Comparison of ENCODE assay signal across 12 cellular contexts in the genomic region with DNA sequence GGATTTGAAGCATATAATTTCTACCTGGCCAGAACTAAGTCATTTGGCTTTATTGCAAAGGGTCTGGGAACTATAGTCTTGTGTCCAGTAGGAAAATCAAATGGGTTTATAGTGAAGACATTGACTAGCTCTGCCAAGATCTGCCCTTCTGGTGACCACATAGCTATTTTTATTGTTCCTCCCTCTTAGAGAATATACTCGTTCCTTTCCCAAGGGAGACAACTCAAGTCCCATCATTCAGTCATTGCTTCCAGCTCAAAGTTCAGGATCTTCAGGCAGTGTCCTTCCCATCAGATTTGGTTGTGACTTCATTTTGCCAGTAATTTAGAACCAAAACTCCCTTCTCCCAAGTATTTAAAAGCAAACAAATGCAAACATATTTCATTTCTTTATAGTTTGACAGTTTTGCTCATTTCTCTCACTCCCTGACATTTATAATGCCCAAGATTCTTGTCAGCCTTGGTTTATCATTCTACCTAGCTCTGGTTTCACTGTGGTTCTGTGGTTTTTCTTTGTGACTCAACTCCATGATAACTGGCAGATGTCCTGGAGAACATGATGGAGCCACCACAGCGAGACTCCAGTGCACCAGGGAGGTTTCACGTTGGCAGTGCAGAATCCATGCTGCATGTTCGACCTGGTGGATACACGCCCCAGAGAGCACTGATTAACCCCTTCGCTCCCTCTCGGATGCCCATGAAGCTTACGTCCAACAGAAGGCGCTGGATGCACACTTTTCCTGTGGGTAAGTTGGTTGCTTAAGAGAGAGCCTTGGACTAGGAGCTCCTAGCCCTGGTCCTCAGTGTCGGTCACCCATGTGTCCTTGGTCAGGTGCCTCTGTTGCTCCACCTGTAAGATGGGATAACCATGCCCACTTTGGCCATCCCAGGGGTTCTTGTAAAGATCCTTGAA.
DNase-seq lines count a peak whose midpoint lies in the region; ATAC-seq and TF ChIP-seq lines count a peak whose summit lies in the region.
"Had no signal": no experiment of that assay in that cellular context is flagged by ENCODE, and none has a peak within 500 bp of the region (broad histone marks: within the 10 kb centered on the region; RNA-seq: fewer than 3 reads in every experiment).

No MANE protein-coding gene starts in this region.

- H3K23ac ChIP-seq in mesendoderm (ENCODE audit: low read length): no peak overlapping the region

- H2BK15ac ChIP-seq in mesendoderm (replicated peaks; ENCODE audit: low read depth): no peak overlapping the region

- H4K5ac ChIP-seq in mesendoderm (ENCODE audit: low read length): no peak overlapping the region

- H3K4me2 ChIP-seq in mesendoderm (ENCODE audit: low read length): no peak overlapping the region

- no peak overlapping the region for H3K9ac ChIP-seq in mesendoderm (ENCODE audit: low read length)

- H3K4me3 Mint-ChIP-seq in HFFc6: no peak overlapping the region
- H3K4me3 Mint-ChIP-seq in activated naive CD8-positive, alpha-beta T cell treated with anti-CD3 and anti-CD28 coated beads, Interleukin-2, amount 50 U/mL, for 24 hours: no peak overlapping the region

- H3K9me3 Mint-ChIP-seq in HFFc6: no peaks in the 10 kb centered on the region
- H3K9me3 Mint-ChIP-seq in activated naive CD8-positive, alpha-beta T cell treated with anti-CD3 and anti-CD28 coated beads, Interleukin-2, amount 50 U/mL, for 24 hours: no peaks in the 10 kb centered on the region

- no peaks in the 10 kb centered on the region for H3K9me3 ChIP-seq in SJCRH30 (replicated peaks)

- no peak overlapping the region for H3K4me3 ChIP-seq in mesendoderm (ENCODE audit: low read length)
- H3K4me3 ChIP-seq in SJCRH30: no peak overlapping the region
- H3K4me3 ChIP-seq: SK-N-MC had no signal

- no peaks in the 10 kb centered on the region for H3K79me2 ChIP-seq in mesendoderm (ENCODE audit: control insufficient read depth, insufficient read depth, low read length)

- H3K27me3 ChIP-seq in mesendoderm (ENCODE audit: insufficient read depth, low read length, poor library complexity): no peaks in the 10 kb centered on the region
- no peaks in the 10 kb centered on the region for H3K27me3 ChIP-seq in SJCRH30

- TF ChIP-seq CTCF in HFFc6 (IDR thresholded peaks at IDR 0.05): no peak

- H2BK120ac ChIP-seq in mesendoderm (ENCODE audit: low read depth, low read length): no peak overlapping the region

- ATAC-seq in activated naive CD8-positive, alpha-beta T cell treated with anti-CD3 and anti-CD28 coated beads, Interleukin-2, amount 50 U/mL, for 24 hours: peak; percentile 92
- ATAC-seq: right cardiac atrium had no signal

- H3K4ac ChIP-seq in mesendoderm (ENCODE audit: low read depth, low read length): no peak overlapping the region

- no CpG with 5 or more reads among the region's 10 CpGs for WGBS in mesendoderm (ENCODE audit: extremely low coverage, insufficient coverage, low lambda C conversion rate)

- no peak overlapping the region for H2BK5ac ChIP-seq in mesendoderm (ENCODE audit: low read length)

- H3K36me3 ChIP-seq in mesendoderm (ENCODE audit: control insufficient read depth, insufficient read depth, low read length) (peaks cover 8% of the 10 kb centered on the region), SJCRH30 (peaks cover 39% of the 10 kb centered on the region)

- DNase-seq in EH (ENCODE audit: low read depth): peak; percentile 62
- peak; percentile 23 for DNase-seq in HFFc6
- peak; percentile 42 for DNase-seq in activated naive CD8-positive, alpha-beta T cell treated with anti-CD3 and anti-CD28 coated beads, Interleukin-2, amount 50 U/mL, for 24 hours
- DNase-seq in mesendoderm: peak; percentile 14
- DNase-seq in foreskin melanocyte: no peak
- no peak for DNase-seq in NCI-H1105 treated with DMSO at 0.1 percent for 48 hours (lab: John Stamatoyannopoulos, UW)
- no peak for DNase-seq in NCI-H510A (lab: John Stamatoyannopoulos, UW)
- no peak for DNase-seq in SJCRH30
- DNase-seq: hippocampal formation, NCI-H446 treated with DMSO at 0.1 percent for 48 hours, right cardiac atrium had no signal

- no peak overlapping the region for H3K27ac Mint-ChIP-seq in HFFc6
- peak overlapping the region; percentile 69 for H3K27ac Mint-ChIP-seq in activated naive CD8-positive, alpha-beta T cell treated with anti-CD3 and anti-CD28 coated beads, Interleukin-2, amount 50 U/mL, for 24 hours

- H3K36me3 Mint-ChIP-seq in HFFc6 (ENCODE audit: low read depth): peaks cover 50% of the 10 kb centered on the region
- H3K36me3 Mint-ChIP-seq in activated naive CD8-positive, alpha-beta T cell treated with anti-CD3 and anti-CD28 coated beads, Interleukin-2, amount 50 U/mL, for 24 hours (ENCODE audit: low read depth): peaks cover 67% of the 10 kb centered on the region

- no peak overlapping the region for H2AK5ac ChIP-seq in mesendoderm (ENCODE audit: low read length)

- H3K18ac ChIP-seq in mesendoderm (ENCODE audit: low read length): no peak overlapping the region

- no peak overlapping the region for H4K8ac ChIP-seq in mesendoderm (ENCODE audit: low read depth, low read length)

- H3K79me1 ChIP-seq in mesendoderm (ENCODE audit: low read length): no peaks in the 10 kb centered on the region

- H3K56ac ChIP-seq in mesendoderm (ENCODE audit: low read length): no peak overlapping the region

- H3K27ac ChIP-seq in mesendoderm (ENCODE audit: low read depth, low read length): no peak overlapping the region
- no peak overlapping the region for H3K27ac ChIP-seq in SJCRH30
- H3K27ac ChIP-seq: SK-N-MC had no signal

- H3K4me1 ChIP-seq in mesendoderm (ENCODE audit: control insufficient read depth, low read depth, low read length): no peaks in the 10 kb centered on the region
- H3K4me1 ChIP-seq in SJCRH30: no peaks in the 10 kb centered on the region

- H3K27me3 Mint-ChIP-seq in HFFc6 (ENCODE audit: insufficient read depth): no peaks in the 10 kb centered on the region
- H3K27me3 Mint-ChIP-seq in activated naive CD8-positive, alpha-beta T cell treated with anti-CD3 and anti-CD28 coated beads, Interleukin-2, amount 50 U/mL, for 24 hours: no peaks in the 10 kb centered on the region

- peaks cover 16% of the 10 kb centered on the region for H3K4me1 Mint-ChIP-seq in HFFc6 (ENCODE audit: low read depth)
- peaks cover 21% of the 10 kb centered on the region for H3K4me1 Mint-ChIP-seq in activated naive CD8-positive, alpha-beta T cell treated with anti-CD3 and anti-CD28 coated beads, Interleukin-2, amount 50 U/mL, for 24 hours

Comparison
In these comparisons a context has a peak if more than half of its experiments do, and no peak if none do; other contexts are left out.
1. DNase-seq: peak in EH (single experiment), HFFc6 (single experiment), activated naive CD8-positive, alpha-beta T cell treated with anti-CD3 and anti-CD28 coated beads, Interleukin-2, amount 50 U/mL, for 24 hours (single experiment) and mesendoderm (single experiment); none in foreskin melanocyte (single experiment), NCI-H1105 treated with DMSO at 0.1 percent for 48 hours (single experiment), NCI-H510A (single experiment) and SJCRH30 (0 of 2).